1 cellular context compared by ENCODE assay signal in genomic region chr17:39667262-39668140, GRCh38.
TF ChIP-seq lines count a peak whose summit lies in the region.

No MANE protein-coding gene starts in this region.

TF ChIP-seq in SK-N-SH, 30 proteins besides CTCF, POLR2A, EP300 and RAD21 (continued from another document):
- no peak for TF ChIP-seq RCOR1 (IDR thresholded peaks at IDR 0.05; ENCODE audit: low read length)
- no peak for TF ChIP-seq ELF1 (IDR thresholded peaks at IDR 0.05)
- TF ChIP-seq FOXM1 (IDR thresholded peaks at IDR 0.05; ENCODE audit: low read depth): no peak
- no peak for TF ChIP-seq MXI1 (IDR thresholded peaks at IDR 0.05; ENCODE audit: low read depth, low read length)
- no peak for TF ChIP-seq TAF1 (IDR thresholded peaks at IDR 0.05; ENCODE audit: borderline replicate concordance, low read depth, low read length)
- no peak for TF ChIP-seq RXRA (IDR thresholded peaks at IDR 0.05; ENCODE audit: borderline replicate concordance, low read depth)
- no peak for TF ChIP-seq FOSL2 (IDR thresholded peaks at IDR 0.05; ENCODE audit: borderline replicate concordance, low read depth)
- TF ChIP-seq, protein P1, sequence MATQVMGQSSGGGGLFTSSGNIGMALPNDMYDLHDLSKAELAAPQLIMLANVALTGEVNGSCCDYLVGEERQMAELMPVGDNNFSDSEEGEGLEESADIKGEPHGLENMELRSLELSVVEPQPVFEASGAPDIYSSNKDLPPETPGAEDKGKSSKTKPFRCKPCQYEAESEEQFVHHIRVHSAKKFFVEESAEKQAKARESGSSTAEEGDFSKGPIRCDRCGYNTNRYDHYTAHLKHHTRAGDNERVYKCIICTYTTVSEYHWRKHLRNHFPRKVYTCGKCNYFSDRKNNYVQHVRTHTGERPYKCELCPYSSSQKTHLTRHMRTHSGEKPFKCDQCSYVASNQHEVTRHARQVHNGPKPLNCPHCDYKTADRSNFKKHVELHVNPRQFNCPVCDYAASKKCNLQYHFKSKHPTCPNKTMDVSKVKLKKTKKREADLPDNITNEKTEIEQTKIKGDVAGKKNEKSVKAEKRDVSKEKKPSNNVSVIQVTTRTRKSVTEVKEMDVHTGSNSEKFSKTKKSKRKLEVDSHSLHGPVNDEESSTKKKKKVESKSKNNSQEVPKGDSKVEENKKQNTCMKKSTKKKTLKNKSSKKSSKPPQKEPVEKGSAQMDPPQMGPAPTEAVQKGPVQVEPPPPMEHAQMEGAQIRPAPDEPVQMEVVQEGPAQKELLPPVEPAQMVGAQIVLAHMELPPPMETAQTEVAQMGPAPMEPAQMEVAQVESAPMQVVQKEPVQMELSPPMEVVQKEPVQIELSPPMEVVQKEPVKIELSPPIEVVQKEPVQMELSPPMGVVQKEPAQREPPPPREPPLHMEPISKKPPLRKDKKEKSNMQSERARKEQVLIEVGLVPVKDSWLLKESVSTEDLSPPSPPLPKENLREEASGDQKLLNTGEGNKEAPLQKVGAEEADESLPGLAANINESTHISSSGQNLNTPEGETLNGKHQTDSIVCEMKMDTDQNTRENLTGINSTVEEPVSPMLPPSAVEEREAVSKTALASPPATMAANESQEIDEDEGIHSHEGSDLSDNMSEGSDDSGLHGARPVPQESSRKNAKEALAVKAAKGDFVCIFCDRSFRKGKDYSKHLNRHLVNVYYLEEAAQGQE (IDR thresholded peaks at IDR 0.05; ENCODE audit: low read depth, low read length): no peak
